In genomic region chr15:90388462-90389182, GRCh38 we compare ENCODE assay signal across 8 cellular contexts. TPM values are rescaled to one million over a fixed set of nuclear protein-coding genes. Genes with fewer than 3 reads are reported as not detected.
A peak's percentile ranks its signal among the peaks of the same experiment; 100 is the strongest.
DNase-seq lines count a peak whose midpoint lies in the region; ATAC-seq lines count a peak whose summit lies in the region.

No MANE protein-coding gene starts in this region.

- H3K4me1 ChIP-seq in ectodermal cell (ENCODE audit: control insufficient read depth, insufficient read depth, low read length) = peaks cover 5% of the 10 kb centered on the region

- no peaks in the 10 kb centered on the region for H3K36me3 ChIP-seq in ectodermal cell (ENCODE audit: control insufficient read depth, insufficient read depth, low read length)

- DNase-seq in NCI-H1105 (lab: John Stamatoyannopoulos, UW) (peak; percentile 3), lung microvascular endothelial cell (ENCODE audit: low read depth in 2 of 2) (peak; percentile 53 to 64), globus pallidus (ENCODE audit: low spot score) (no peak)
- peak; percentile 92 for DNase-seq in activated CD4-positive, alpha-beta T cell treated with anti-CD3 and anti-CD28 coated beads, Interleukin-2, amount 10 ng/mL, durations not matched to agents 24 days and 14 days
- DNase-seq in stimulated activated CD8-positive, alpha-beta memory T cell treated with anti-CD3 and anti-CD28 coated beads, Interleukin-15, amount 100 ng/mL, for 48 hours (ENCODE audit: low read depth in 2 of 2) = peak; percentile 52 to 54

- H3K27me3 Mint-ChIP-seq in activated CD4-positive, alpha-beta T cell treated with anti-CD3 and anti-CD28 coated beads, Interleukin-2, amount 10 ng/mL, durations not matched to agents 24 days and 14 days = no peaks in the 10 kb centered on the region

- WGBS in ectodermal cell, 2 experiments = 3% methylated on average over 50 of the region's 50 CpGs

- peaks cover 39% of the 10 kb centered on the region for H3K36me3 Mint-ChIP-seq in activated CD4-positive, alpha-beta T cell treated with anti-CD3 and anti-CD28 coated beads, Interleukin-2, amount 10 ng/mL, durations not matched to agents 24 days and 14 days (ENCODE audit: low read depth)

- peak overlapping the region; percentile 69 for H3K4me3 ChIP-seq in ectodermal cell (ENCODE audit: insufficient read depth, low read depth, low read length)

- H3K27ac ChIP-seq in ectodermal cell (ENCODE audit: insufficient read depth, low read depth, low read length, poor library complexity, severe bottlenecking) = peak overlapping the region; percentile 39

- peak overlapping the region; percentile 88 for H3K4me3 Mint-ChIP-seq in activated CD4-positive, alpha-beta T cell treated with anti-CD3 and anti-CD28 coated beads, Interleukin-2, amount 10 ng/mL, durations not matched to agents 24 days and 14 days

- no peaks in the 10 kb centered on the region for H3K27me3 ChIP-seq in ectodermal cell (ENCODE audit: control insufficient read depth, insufficient read depth, low read length, poor library complexity, severe bottlenecking)

- ATAC-seq in GM18499 (IDR thresholded peaks at IDR 0.05; ENCODE audit: insufficient read depth, unreplicated experiment) (peak; percentile 24), HG02623 (IDR thresholded peaks at IDR 0.05; ENCODE audit: unreplicated experiment) (peak; percentile 37)

- peaks cover 48% of the 10 kb centered on the region for H3K4me1 Mint-ChIP-seq in activated CD4-positive, alpha-beta T cell treated with anti-CD3 and anti-CD28 coated beads, Interleukin-2, amount 10 ng/mL, durations not matched to agents 24 days and 14 days

- H3K27ac Mint-ChIP-seq in activated CD4-positive, alpha-beta T cell treated with anti-CD3 and anti-CD28 coated beads, Interleukin-2, amount 10 ng/mL, durations not matched to agents 24 days and 14 days = peak overlapping the region; percentile 99

- intact Hi-C loops in activated CD4-positive, alpha-beta T cell treated with anti-CD3 and anti-CD28 coated beads, Interleukin-2, amount 10 ng/mL, durations not matched to agents 24 days and 14 days (cut with micrococcal nuclease) = loop anchor here (2.0 to 10.0 kb wide), 5 partner anchors 26 to 546 kb away; partner anchors contain the start of genes CIB1, GDPGP1, HDDC3 and UNC45A

- no peaks in the 10 kb centered on the region for H3K9me3 ChIP-seq in ectodermal cell (ENCODE audit: control insufficient read depth, low read length)

- H3K9me3 Mint-ChIP-seq in activated CD4-positive, alpha-beta T cell treated with anti-CD3 and anti-CD28 coated beads, Interleukin-2, amount 10 ng/mL, durations not matched to agents 24 days and 14 days = no peaks in the 10 kb centered on the region

RNA-seq across cellular contexts. Expression of gene IQGAP1, which starts 0.6 kb away (rescaled TPM):
- 154 and 160 TPM in 2 replicates for total RNA-seq in activated CD4-positive, alpha-beta T cell treated with anti-CD3 and anti-CD28 coated beads, Interleukin-2, amount 10 ng/mL, durations not matched to agents 24 days and 14 days
- polyA plus RNA-seq in ectodermal cell (2013, experiment 1 of 4) = 43.6 TPM
- 41.6 TPM for polyA plus RNA-seq in ectodermal cell (2013, experiment 2 of 4)
- 34.2 TPM for polyA plus RNA-seq in ectodermal cell (2013, experiment 3 of 4)
- polyA plus RNA-seq in ectodermal cell (2013, experiment 4 of 4) = 40.0 TPM
- total RNA-seq in lung microvascular endothelial cell = 128 and 141 TPM in 2 replicates

RNA-seq across cellular contexts. Expression of gene ZNF774, which starts 36.5 kb away (rescaled TPM):
- total RNA-seq in activated CD4-positive, alpha-beta T cell treated with anti-CD3 and anti-CD28 coated beads, Interleukin-2, amount 10 ng/mL, durations not matched to agents 24 days and 14 days = 1.2 and 2.3 TPM in 2 replicates
- polyA plus RNA-seq in ectodermal cell (2013, experiment 1 of 4) = 3.4 TPM
- polyA plus RNA-seq in ectodermal cell (2013, experiment 2 of 4) = 4.1 TPM
- 3.4 TPM for polyA plus RNA-seq in ectodermal cell (2013, experiment 3 of 4)
- 2.2 TPM for polyA plus RNA-seq in ectodermal cell (2013, experiment 4 of 4)
- 0.65 and 0.79 TPM in 2 replicates for total RNA-seq in lung microvascular endothelial cell
